1 cellular context compared by ENCODE assay signal in genomic region chr18:12839057-12839525, GRCh38.
TF ChIP-seq lines count a peak whose summit lies in the region.

No MANE protein-coding gene starts in this region.

TF ChIP-seq in GM23338, 12 proteins besides CTCF, POLR2A, EP300 and RAD21 (continued from another document):
- TF ChIP-seq REST (IDR thresholded peaks at IDR 0.05; ENCODE audit: unreplicated experiment) (no peak), ZNF331 (CRISPR knock-in tag; IDR thresholded peaks at IDR 0.05; ENCODE audit: low read depth) (no peak), ETS1 (IDR thresholded peaks at IDR 0.05) (no peak), NANOG (IDR thresholded peaks at IDR 0.05; ENCODE audit: borderline replicate concordance) (no peak)
